In genomic region chr9:37104183-37104889, GRCh38 we compare ENCODE assay signal across 8 cellular contexts. TPM values are rescaled to one million over a fixed set of nuclear protein-coding genes. Genes with fewer than 3 reads are reported as not detected.
DNase-seq lines count a peak whose midpoint lies in the region; ATAC-seq and TF ChIP-seq lines count a peak whose summit lies in the region.

No MANE protein-coding gene starts in this region.

- H3F3A ChIP-seq in SK-N-SH (replicated peaks; ENCODE audit: insufficient read depth), result no peaks in the 10 kb centered on the region

- ATAC-seq in GM21717 (IDR thresholded peaks at IDR 0.05; ENCODE audit: unreplicated experiment) (peak; percentile 55), GM19467 (IDR thresholded peaks at IDR 0.05; ENCODE audit: unreplicated experiment) (no peak)

- no peak for TF ChIP-seq RAD21 in SK-N-SH (IDR thresholded peaks at IDR 0.05; ENCODE audit: low read length)

- H3K9me3 ChIP-seq in AG04450 (ENCODE audit: control insufficient read depth, insufficient read depth, low read length) (no peaks in the 10 kb centered on the region), SK-N-SH (peaks cover 5% of the 10 kb centered on the region), esophagus muscularis mucosa (peaks cover 0 to 7% (median 0%) of the 10 kb centered on the region in 4 donors), Caco-2 (no peaks in the 10 kb centered on the region; the same call in 1 of the 2 replicates)

- no peaks in the 10 kb centered on the region for H3K27me3 ChIP-seq in AG04450 (ENCODE audit: control insufficient read depth, insufficient read depth, low read length)
- H3K27me3 ChIP-seq in SK-N-SH (ENCODE audit: insufficient read depth), result no peaks in the 10 kb centered on the region
- peaks cover 0 to 9% (median 0%) of the 10 kb centered on the region in 4 donors for H3K27me3 ChIP-seq in esophagus muscularis mucosa
- H3K27me3 ChIP-seq in Caco-2 (replicated peaks; ENCODE audit: control insufficient read depth, insufficient read depth, low read length), result no peaks in the 10 kb centered on the region

- no peak for TF ChIP-seq POLR2A in esophagus muscularis mucosa (IDR thresholded peaks at IDR 0.05; ENCODE audit: low read depth)

- TF ChIP-seq CTCF in AG04450 (IDR thresholded peaks at IDR 0.05; ENCODE audit: low read depth, low read length) (no peak), SK-N-SH (IDR thresholded peaks at IDR 0.05) (no peak), fibroblast of villous mesenchyme (IDR thresholded peaks at IDR 0.05; ENCODE audit: insufficient read depth, low read depth, low read length) (no peak), esophagus muscularis mucosa (IDR thresholded peaks at IDR 0.05) (no peak), Caco-2 (IDR thresholded peaks at IDR 0.05; ENCODE audit: insufficient read depth in 1 of 2, low read depth in 1 of 2, low read length in 1 of 2, severe bottlenecking in 1 of 2, unreplicated experiment in 1 of 2) (no peak)

- TF ChIP-seq EP300 in SK-N-SH (IDR thresholded peaks at IDR 0.05; ENCODE audit: borderline replicate concordance in 1 of 2, low read depth in 1 of 2, low read length in 1 of 2) (no peak), esophagus muscularis mucosa (IDR thresholded peaks at IDR 0.05) (no peak)

- CTCF ChIA-PET in AG04450 (lab: Charles Lee), result no interaction called here
- CTCF ChIA-PET in SK-N-SH (lab: Yijun Ruan, JAX), result no interaction called here
- CTCF ChIA-PET in Caco-2 (lab: Charles Lee), result no interaction called here

- no peak overlapping the region for H3K27ac Mint-ChIP-seq in Caco-2 (ENCODE audit: unreplicated experiment)

- no peaks in the 10 kb centered on the region for H3K27me3 Mint-ChIP-seq in Caco-2 (ENCODE audit: insufficient read depth, unreplicated experiment)

- H3K27ac ChIP-seq in AG04450 (ENCODE audit: low read depth, low read length) (no peak overlapping the region), SK-N-SH (ENCODE audit: low read depth in 2 of 2, low read length in 1 of 2) (peak overlapping the region in 1 of 2 experiments; percentile 3; a peak in 1 of 4 replicates), esophagus muscularis mucosa (replicated peaks in 1 of 4) (no peak overlapping the region)

- peak overlapping the region; percentile 77 for H2AFZ ChIP-seq in SK-N-SH (ENCODE audit: low read depth)

- H3K4me1 ChIP-seq in SK-N-SH (ENCODE audit: control insufficient read depth in 1 of 2, insufficient read depth in 2 of 2, low read depth in 1 of 2, low read length in 1 of 2) (peaks cover 0 to 10% of the 10 kb centered on the region in 2 experiments; a peak in 2 of 4 replicates), esophagus muscularis mucosa (no peaks in the 10 kb centered on the region), Caco-2 (no peaks in the 10 kb centered on the region)

- H3K4me3 ChIP-seq in AG04450 (ENCODE audit: low read depth, low read length) (no peak overlapping the region), SK-N-SH (ENCODE audit: low read depth in 2 of 2, low read length in 1 of 2) (no peak overlapping the region), fibroblast of villous mesenchyme (ENCODE audit: low read depth, low read length) (no peak overlapping the region), esophagus muscularis mucosa (no peak overlapping the region), Caco-2 (ENCODE audit: low read depth, low read length) (no peak overlapping the region)

- H3K9ac ChIP-seq in SK-N-SH, result no peak overlapping the region

- no peak overlapping the region for H3K4me3 Mint-ChIP-seq in Caco-2 (ENCODE audit: unreplicated experiment)

- H3K4me2 ChIP-seq in SK-N-SH, result no peak overlapping the region

- POLR2A ChIA-PET in AG04450 (lab: Yijun Ruan, JAX), result no interaction called here
- POLR2A ChIA-PET in SK-N-SH (lab: Yijun Ruan, JAX), result no interaction called here
- POLR2A ChIA-PET in Caco-2 (lab: Charles Lee), result interaction anchor here (1.3 kb wide), 1 partner anchor 16 kb away, joined by 3 read pairs; the partner anchor contains the start of gene ZCCHC7

- H3K36me3 Mint-ChIP-seq in Caco-2 (ENCODE audit: insufficient read depth, unreplicated experiment), result peaks cover 5% of the 10 kb centered on the region

- H3K36me3 ChIP-seq in SK-N-SH (replicated peaks in 1 of 2; ENCODE audit: control insufficient read depth in 1 of 2, insufficient read depth in 2 of 2, low read length in 1 of 2) (peaks cover 0 to 4% of the 10 kb centered on the region in 2 experiments), esophagus muscularis mucosa (no peaks in the 10 kb centered on the region), Caco-2 (ENCODE audit: control insufficient read depth, insufficient read depth, low read length) (no peaks in the 10 kb centered on the region)

- no peaks in the 10 kb centered on the region for H4K20me1 ChIP-seq in SK-N-SH (ENCODE audit: insufficient read depth)

- no peaks in the 10 kb centered on the region for H3K79me2 ChIP-seq in SK-N-SH (ENCODE audit: insufficient read depth)

- DNase-seq in AG04450 (ENCODE audit: low read depth, low spot score) (peak; percentile 62), SK-N-SH (no peak), fibroblast of villous mesenchyme (ENCODE audit: low read depth) (peak; percentile 63), esophagus muscularis mucosa (ENCODE audit: extremely low spot score) (no peak), NCI-H446 (lab: John Stamatoyannopoulos, UW) (no peak), Caco-2 (no peak)

- intact Hi-C loops in esophagus muscularis mucosa (cut with DNase I), result no loop called here
- intact Hi-C loops in Caco-2 (cut with micrococcal nuclease; ENCODE audit: unreplicated experiment), result no loop called here

- H3K9me2 ChIP-seq in SK-N-SH, result no peaks in the 10 kb centered on the region

- H3K9me3 Mint-ChIP-seq in Caco-2 (ENCODE audit: unreplicated experiment), result no peaks in the 10 kb centered on the region

- BruUV-seq in Caco-2 (replicated peaks; lab: Mats Ljungman, UMichigan), result no TSS peak

- no peaks in the 10 kb centered on the region for H3K4me1 Mint-ChIP-seq in Caco-2 (ENCODE audit: low read depth, unreplicated experiment)

TF ChIP-seq in SK-N-SH, 30 proteins besides CTCF, POLR2A, EP300 and RAD21:
- TF ChIP-seq FOSL2 (IDR thresholded peaks at IDR 0.05; ENCODE audit: borderline replicate concordance, low read depth), result peak; percentile 74
- 0 out of 2 replicates have a peak, but pooled peaks have one; percentile 31 for TF ChIP-seq JUND (IDR thresholded peaks at IDR 0.05)
- TF ChIP-seq, protein P1, sequence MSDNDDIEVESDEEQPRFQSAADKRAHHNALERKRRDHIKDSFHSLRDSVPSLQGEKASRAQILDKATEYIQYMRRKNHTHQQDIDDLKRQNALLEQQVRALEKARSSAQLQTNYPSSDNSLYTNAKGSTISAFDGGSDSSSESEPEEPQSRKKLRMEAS (IDR thresholded peaks at IDR 0.05; ENCODE audit: low read depth), result peak; percentile 56
- no peak for TF ChIP-seq SMC3 (IDR thresholded peaks at IDR 0.05; ENCODE audit: low read depth, low read length)

RNA-seq across cellular contexts. Expression of gene ZCCHC7, which starts 16.0 kb away (rescaled TPM):
- 20.9 and 21.6 TPM in 2 replicates for polyA plus RNA-seq in AG04450 (2011; rRNA removed)
- polyA minus RNA-seq in AG04450 (2011; rRNA and poly(A)+ RNA removed), result 28.5 and 33.9 TPM in 2 replicates
- polyA plus RNA-seq in SK-N-SH (2012; rRNA removed), result 12.6 and 14.2 TPM in 2 replicates
- polyA plus RNA-seq in SK-N-SH (2012; cell fraction: cytosol; rRNA removed), result 10.9 and 11.8 TPM in 2 replicates
- 18.3 and 22.0 TPM in 2 replicates for polyA plus RNA-seq in SK-N-SH (2012; cell fraction: nucleus; rRNA removed)
- 16.1 and 25.0 TPM in 2 replicates for total RNA-seq in fibroblast of villous mesenchyme
- 10 to 100 TPM; 12.1 to 19.1 (median 15.6) TPM for total RNA-seq in esophagus muscularis mucosa
- 22.0 and 23.2 TPM in 2 replicates for total RNA-seq in Caco-2 (2022)

Comparison
In these comparisons a context has a peak if more than half of its experiments do, and no peak if none do; other contexts are left out.
1. DNase-seq: peak in AG04450 (single experiment) and fibroblast of villous mesenchyme (single experiment); none in SK-N-SH (single experiment), esophagus muscularis mucosa (single experiment), NCI-H446 (0 of 2) and Caco-2 (0 of 2).